In the genomic region with DNA sequence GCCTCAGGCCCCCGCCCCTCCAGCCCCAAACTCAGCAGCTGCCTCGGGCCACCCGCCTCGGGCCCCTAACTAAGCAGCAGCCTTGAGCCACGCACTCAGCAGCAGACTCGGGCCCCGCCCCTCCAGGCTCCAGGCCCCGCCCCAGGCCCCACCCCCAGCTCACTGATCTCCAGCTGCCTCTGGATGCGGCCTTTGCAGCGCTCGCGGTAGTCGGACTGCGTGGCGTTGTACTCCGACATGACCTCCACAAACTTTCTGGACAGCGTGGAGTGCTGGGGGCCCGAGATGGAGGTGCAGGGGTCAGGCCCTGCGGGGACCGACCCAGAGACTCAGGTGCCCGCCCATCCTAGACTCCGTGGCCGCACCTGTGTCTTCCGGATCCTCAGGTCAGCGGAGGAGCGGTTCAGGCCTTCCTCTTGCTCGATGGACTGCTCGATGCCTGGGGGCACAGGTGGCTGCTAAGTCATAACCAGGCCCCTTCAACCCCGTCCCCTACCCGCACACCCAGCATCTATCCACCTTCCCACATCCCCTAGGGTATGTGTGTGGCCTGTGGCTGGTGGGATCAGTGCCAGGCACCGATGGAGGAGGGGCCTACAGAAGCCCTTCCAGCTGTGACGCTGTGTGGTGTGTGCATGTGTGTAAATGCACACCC, we compare ENCODE assay signal across 9 cellular contexts. TPM values are rescaled to one million over a fixed set of nuclear protein-coding genes. Genes with fewer than 3 reads are reported as not detected.
DNase-seq lines count a peak whose midpoint lies in the region; FAIRE-seq and TF ChIP-seq lines count a peak whose summit lies in the region.
"Had no signal": no experiment of that assay in that cellular context is flagged by ENCODE, and none has a peak within 500 bp of the region (broad histone marks: within the 10 kb centered on the region; RNA-seq: fewer than 3 reads in every experiment).

No MANE protein-coding gene starts in this region.

- no peak overlapping the region for H3K4me3 Mint-ChIP-seq in activated CD4-positive, alpha-beta T cell treated with anti-CD3 and anti-CD28 coated beads, Interleukin-2, amount 10 ng/mL, durations not matched to agents 7 days and 5 days
- H3K4me3 Mint-ChIP-seq in glutamatergic neuron (ENCODE audit: unreplicated experiment) (no peak overlapping the region), Caco-2 (ENCODE audit: unreplicated experiment) (no peak overlapping the region)

- H3K27me3 ChIP-seq in small intestine (ENCODE audit: control insufficient read depth in 2 of 2, insufficient read depth in 2 of 2, low read length in 2 of 2), result no peaks in the 10 kb centered on the region
- H3K27me3 ChIP-seq in Caco-2 (replicated peaks; ENCODE audit: control insufficient read depth, insufficient read depth, low read length), result no peaks in the 10 kb centered on the region
- no peaks in the 10 kb centered on the region for H3K27me3 ChIP-seq in breast epithelium

- CTCF ChIA-PET in activated CD4-positive, alpha-beta T cell treated with anti-CD3 and anti-CD28 coated beads, Interleukin-2, amount 10 ng/mL, durations not matched to agents 7 days and 5 days (lab: Charles Lee), result interaction anchor here (1.3 to 4.1 kb wide), 3 partner anchors 9 to 36 kb away, joined by 3 to 30 read pairs (median 8); partner anchors contain the start of genes STX1A and VPS37D
- CTCF ChIA-PET in Caco-2 (lab: Charles Lee), result interaction anchor here (0.6 to 1.2 kb wide), 2 partner anchors 11 to 34 kb away, joined by 3 read pairs; partner anchors contain the start of gene ABHD11

- peaks cover 4% of the 10 kb centered on the region for H3K36me3 Mint-ChIP-seq in activated CD4-positive, alpha-beta T cell treated with anti-CD3 and anti-CD28 coated beads, Interleukin-2, amount 10 ng/mL, durations not matched to agents 7 days and 5 days (ENCODE audit: low read depth)
- H3K36me3 Mint-ChIP-seq in glutamatergic neuron (ENCODE audit: unreplicated experiment), result no peaks in the 10 kb centered on the region
- H3K36me3 Mint-ChIP-seq in Caco-2 (ENCODE audit: insufficient read depth, unreplicated experiment), result peaks cover 77% of the 10 kb centered on the region

- no peak overlapping the region for H3K4me3 ChIP-seq in small intestine (ENCODE audit: low read depth in 1 of 2, low read length in 2 of 2)
- H3K4me3 ChIP-seq in Caco-2 (ENCODE audit: low read depth, low read length), result no peak overlapping the region
- H3K4me3 ChIP-seq in breast epithelium, result no peak overlapping the region

- peaks cover 0 to 2% of the 10 kb centered on the region in 2 donors for H3K4me1 ChIP-seq in small intestine (ENCODE audit: control insufficient read depth in 2 of 2, insufficient read depth in 1 of 2, low read depth in 1 of 2, low read length in 1 of 2)
- peaks cover 10% of the 10 kb centered on the region for H3K4me1 ChIP-seq in Caco-2
- H3K4me1 ChIP-seq in breast epithelium, result no peaks in the 10 kb centered on the region

- H3K9me3 Mint-ChIP-seq in activated CD4-positive, alpha-beta T cell treated with anti-CD3 and anti-CD28 coated beads, Interleukin-2, amount 10 ng/mL, durations not matched to agents 7 days and 5 days, result no peaks in the 10 kb centered on the region
- H3K9me3 Mint-ChIP-seq in glutamatergic neuron (ENCODE audit: unreplicated experiment), result peaks cover 6% of the 10 kb centered on the region
- H3K9me3 Mint-ChIP-seq in Caco-2 (ENCODE audit: unreplicated experiment), result no peaks in the 10 kb centered on the region

- no peaks in the 10 kb centered on the region for H3K27me3 Mint-ChIP-seq in activated CD4-positive, alpha-beta T cell treated with anti-CD3 and anti-CD28 coated beads, Interleukin-2, amount 10 ng/mL, durations not matched to agents 7 days and 5 days
- H3K27me3 Mint-ChIP-seq in glutamatergic neuron (ENCODE audit: unreplicated experiment) (peaks cover 4% of the 10 kb centered on the region), Caco-2 (ENCODE audit: insufficient read depth, unreplicated experiment) (no peaks in the 10 kb centered on the region)

- H3K27ac ChIP-seq in small intestine (ENCODE audit: low read depth in 1 of 2, low read length in 1 of 2) (no peak overlapping the region), breast epithelium (no peak overlapping the region)
- H3K27ac ChIP-seq: HL-60 had no signal

- TF ChIP-seq CTCF in glutamatergic neuron (IDR thresholded peaks at IDR 0.05; ENCODE audit: partially characterized antibody, unreplicated experiment) (no peak), Caco-2 (IDR thresholded peaks at IDR 0.05; ENCODE audit: insufficient read depth in 1 of 2, low read depth in 1 of 2, low read length in 1 of 2, severe bottlenecking in 1 of 2, unreplicated experiment in 1 of 2) (no peak), breast epithelium (IDR thresholded peaks at IDR 0.05) (no peak)

- intact Hi-C loops in Caco-2 (cut with micrococcal nuclease; ENCODE audit: unreplicated experiment) (no loop called here), breast epithelium (cut with DNase I; ENCODE audit: low total_unique reads) (no loop called here)

- no peak for FAIRE-seq in small intestine (lab: Jason Lieb, UNC)

- POLR2A ChIA-PET in activated CD4-positive, alpha-beta T cell treated with anti-CD3 and anti-CD28 coated beads, Interleukin-2, amount 10 ng/mL, durations not matched to agents 7 days and 5 days (lab: Charles Lee), result no interaction called here
- POLR2A ChIA-PET in Caco-2 (lab: Charles Lee), result no interaction called here

- WGBS in small intestine, 3 donors, result 29 to 36% (median 31%) methylated on average over 27 to 32 of the region's 32 CpGs

- H3K4me1 Mint-ChIP-seq in activated CD4-positive, alpha-beta T cell treated with anti-CD3 and anti-CD28 coated beads, Interleukin-2, amount 10 ng/mL, durations not matched to agents 7 days and 5 days, result peaks cover 13% of the 10 kb centered on the region
- H3K4me1 Mint-ChIP-seq in glutamatergic neuron (ENCODE audit: low read depth, unreplicated experiment) (peaks cover 25% of the 10 kb centered on the region), Caco-2 (ENCODE audit: low read depth, unreplicated experiment) (no peaks in the 10 kb centered on the region)

- no TSS peak for BruUV-seq in Caco-2 (replicated peaks; lab: Mats Ljungman, UMichigan)

- H3K9me3 ChIP-seq in small intestine (ENCODE audit: control insufficient read depth, low read depth), result no peaks in the 10 kb centered on the region
- no peaks in the 10 kb centered on the region for H3K9me3 ChIP-seq in Caco-2
- no peaks in the 10 kb centered on the region for H3K9me3 ChIP-seq in breast epithelium

- no peak for TF ChIP-seq POLR2A in breast epithelium (IDR thresholded peaks at IDR 0.05)

- no peak overlapping the region for H3K27ac Mint-ChIP-seq in activated CD4-positive, alpha-beta T cell treated with anti-CD3 and anti-CD28 coated beads, Interleukin-2, amount 10 ng/mL, durations not matched to agents 7 days and 5 days
- H3K27ac Mint-ChIP-seq in glutamatergic neuron (ENCODE audit: unreplicated experiment), result no peak overlapping the region
- H3K27ac Mint-ChIP-seq in Caco-2 (ENCODE audit: unreplicated experiment), result no peak overlapping the region

- H3K36me3 ChIP-seq in small intestine (ENCODE audit: control insufficient read depth in 2 of 2, insufficient read depth in 2 of 2, low read length in 2 of 2), result no peaks in the 10 kb centered on the region
- peaks cover 1% of the 10 kb centered on the region; the same call in 1 of the 2 replicates for H3K36me3 ChIP-seq in Caco-2 (ENCODE audit: control insufficient read depth, insufficient read depth, low read length)
- H3K36me3 ChIP-seq in breast epithelium, result no peaks in the 10 kb centered on the region

- DNase-seq in HUDEP-2 (lab: John Stamatoyannopoulos, UW; ENCODE audit: unreplicated experiment in 76 of 76) (peak in 46 of 76 experiments; percentile 3 to 71 (median 38)), glutamatergic neuron (peak; percentile 73), small intestine (peak; percentile 79), amniotic stem cell (lab: John Stamatoyannopoulos, UW) (no peak), Caco-2 (no peak), breast epithelium (ENCODE audit: low spot score in 2 of 2) (no peak), A172 (ENCODE audit: low spot score) (no peak)
- peak; percentile 46 for DNase-seq in activated CD4-positive, alpha-beta T cell treated with anti-CD3 and anti-CD28 coated beads, Interleukin-2, amount 10 ng/mL, durations not matched to agents 7 days and 5 days

RNA-seq across cellular contexts. Expression of gene STX1A, which starts 15.4 kb away (rescaled TPM):
- total RNA-seq in activated CD4-positive, alpha-beta T cell treated with anti-CD3 and anti-CD28 coated beads, Interleukin-2, amount 10 ng/mL, durations not matched to agents 7 days and 5 days, result 1 to 10 TPM; 6.7 to 7.4 TPM
- 119 TPM for total RNA-seq in glutamatergic neuron (ENCODE audit: unreplicated experiment)
- polyA plus RNA-seq in small intestine, result 10 to 100 TPM in 2 of 3 donors, 1 to 10 TPM in 1; 9.5 to 17.7 (median 11.6) TPM
- 26.4 and 28.6 TPM in 2 replicates for total RNA-seq in Caco-2 (2022)
- 1 to 10 TPM; 5.9 to 9.5 (median 8.5) TPM for total RNA-seq in breast epithelium
- 18.6 and 30.2 TPM in 2 replicates for total RNA-seq in A172 (2014; rRNA removed; shearing (Covaris generic))

RNA-seq across cellular contexts. Expression of gene BUD23, which starts 20.7 kb away (rescaled TPM):
- total RNA-seq in activated CD4-positive, alpha-beta T cell treated with anti-CD3 and anti-CD28 coated beads, Interleukin-2, amount 10 ng/mL, durations not matched to agents 7 days and 5 days, result 10 to 100 TPM; 43.9 to 51.4 TPM
- total RNA-seq in glutamatergic neuron (ENCODE audit: unreplicated experiment) (42.6 TPM), Caco-2 (2022) (138 and 144 TPM in 2 replicates), breast epithelium (10 to 100 TPM; 39.5 to 49.8 (median 41.0) TPM)
- 10 to 100 TPM; 37.8 to 90.0 (median 50.5) TPM for polyA plus RNA-seq in small intestine
- total RNA-seq in A172 (2014; rRNA removed; shearing (Covaris generic)), result 129 and 138 TPM in 2 replicates

RNA-seq across cellular contexts. Expression of gene DNAJC30, which starts 20.9 kb away (rescaled TPM):
- 1 to 10 TPM; 8.7 to 9.1 TPM for total RNA-seq in activated CD4-positive, alpha-beta T cell treated with anti-CD3 and anti-CD28 coated beads, Interleukin-2, amount 10 ng/mL, durations not matched to agents 7 days and 5 days
- total RNA-seq in glutamatergic neuron (ENCODE audit: unreplicated experiment) (8.4 TPM), Caco-2 (2022) (15.5 and 15.9 TPM in 2 replicates), breast epithelium (1 to 10 TPM; 2.9 to 6.9 (median 4.6) TPM)
- polyA plus RNA-seq in small intestine, result 10 to 100 TPM in 1 of 3 donors, 1 to 10 TPM in 2; 6.0 to 10.4 (median 6.8) TPM
- 1.4 and 2.5 TPM in 2 replicates for total RNA-seq in A172 (2014; rRNA removed; shearing (Covaris generic))

RNA-seq across cellular contexts. Expression of gene ABHD11, which starts 34.5 kb away (rescaled TPM):
- total RNA-seq in activated CD4-positive, alpha-beta T cell treated with anti-CD3 and anti-CD28 coated beads, Interleukin-2, amount 10 ng/mL, durations not matched to agents 7 days and 5 days, result 10 to 100 TPM; 13.3 to 15.6 TPM
- total RNA-seq in glutamatergic neuron (ENCODE audit: unreplicated experiment), result 13.9 TPM
- 10 to 100 TPM; 53.0 to 93.3 (median 60.1) TPM for polyA plus RNA-seq in small intestine
- 38.9 and 47.2 TPM in 2 replicates for total RNA-seq in Caco-2 (2022)
- 10 to 100 TPM; 10.9 to 57.8 (median 36.4) TPM for total RNA-seq in breast epithelium
- total RNA-seq in A172 (2014; rRNA removed; shearing (Covaris generic)), result 35.9 and 46.9 TPM in 2 replicates

RNA-seq across cellular contexts. Expression of gene VPS37D, which starts 36.5 kb away (rescaled TPM):
- under 1 TPM in 1 of 2 experiments, not detected in 1; 0.25 TPM for total RNA-seq in activated CD4-positive, alpha-beta T cell treated with anti-CD3 and anti-CD28 coated beads, Interleukin-2, amount 10 ng/mL, durations not matched to agents 7 days and 5 days
- total RNA-seq in glutamatergic neuron (ENCODE audit: unreplicated experiment) (17.2 TPM), Caco-2 (2022) (1.9 and 2.7 TPM in 2 replicates), breast epithelium (1 to 10 TPM; 3.5 to 5.9 (median 3.8) TPM)
- 1 to 10 TPM; 2.6 to 3.8 (median 2.7) TPM for polyA plus RNA-seq in small intestine
- 6.6 and 8.3 TPM in 2 replicates for total RNA-seq in A172 (2014; rRNA removed; shearing (Covaris generic))

Comparison
In these comparisons a context has a peak if more than half of its experiments do, and no peak if none do; other contexts are left out.
1. DNase-seq: peak in HUDEP-2 (46 of 76), activated CD4-positive, alpha-beta T cell treated with anti-CD3 and anti-CD28 coated beads, Interleukin-2, amount 10 ng/mL, durations not matched to agents 7 days and 5 days (single experiment), glutamatergic neuron (single experiment) and small intestine (single experiment); none in amniotic stem cell (single experiment), Caco-2 (0 of 2), breast epithelium (0 of 2) and A172 (single experiment).